Comparison of ENCODE assay signal across 1 cellular context in genomic region chr12:98696036-98696646, GRCh38.
TF ChIP-seq lines count a peak whose summit lies in the region.

No MANE protein-coding gene starts in this region.

TF ChIP-seq in K562, 482 proteins besides CTCF, POLR2A, EP300 and RAD21:
- no peak for TF ChIP-seq HOXB6 (CRISPR knock-in tag; IDR thresholded peaks at IDR 0.05; ENCODE audit: borderline replicate concordance)
- peak; percentile 84 for TF ChIP-seq PRDM10 (IDR thresholded peaks at IDR 0.05; ENCODE audit: partially characterized antibody)
